ENCODE assay signal across 8 cellular contexts in genomic region chr12:46383654-46384450, GRCh38. TPM values are rescaled to one million over a fixed set of nuclear protein-coding genes. Genes with fewer than 3 reads are reported as not detected.
A peak's percentile ranks its signal among the peaks of the same experiment; 100 is the strongest.
DNase-seq lines count a peak whose midpoint lies in the region; ATAC-seq and TF ChIP-seq lines count a peak whose summit lies in the region.

No MANE protein-coding gene starts in this region.

- peak overlapping the region; percentile 92 for H3K27ac Mint-ChIP-seq in activated T-helper 1 cell treated with anti-CD3 and anti-CD28 coated beads, Interleukin-12 subunit alpha, Interleukin-12 subunit beta, Interleukin-2, Interleukin-4 antibody, amounts not matched to agents 30 ng/mL and 10 ng/mL and 1 ng/mL, durations not matched to agents 14 hours and 24 hours and 36 hours
- H3K27ac Mint-ChIP-seq in nephron progenitor cell: peak overlapping the region; percentile 46
- H3K27ac Mint-ChIP-seq in stimulated activated naive CD8-positive, alpha-beta T cell treated with anti-CD3 and anti-CD28 coated beads, Interleukin-15, amount 100 ng/mL, for 72 hours: peak overlapping the region; percentile 95 to 98

- CTCF ChIA-PET in BJ (lab: Yijun Ruan, JAX): interaction anchor here (0.9 to 1.4 kb wide), 2 partner anchors 115 to 291 kb away, joined by 3 read pairs; no protein-coding TSS in a partner anchor

- H3K9me3 ChIP-seq in OCI-LY3 (ENCODE audit: insufficient read depth, low read length) (no peaks in the 10 kb centered on the region), fibroblast of lung (ENCODE audit: control insufficient read depth, insufficient read depth, low read depth, low read length) (no peaks in the 10 kb centered on the region)

- peaks cover 30% of the 10 kb centered on the region for H3K79me2 ChIP-seq in OCI-LY3 (ENCODE audit: low read length)
- H3K79me2 ChIP-seq in fibroblast of lung (ENCODE audit: control insufficient read depth, insufficient read depth, low read length): peaks cover 29% of the 10 kb centered on the region

- H3K4me3 Mint-ChIP-seq in activated T-helper 1 cell treated with anti-CD3 and anti-CD28 coated beads, Interleukin-12 subunit alpha, Interleukin-12 subunit beta, Interleukin-2, Interleukin-4 antibody, amounts not matched to agents 30 ng/mL and 10 ng/mL and 1 ng/mL, durations not matched to agents 14 hours and 24 hours and 36 hours: peak overlapping the region; percentile 84
- peak overlapping the region; percentile 87 for H3K4me3 Mint-ChIP-seq in nephron progenitor cell
- peak overlapping the region; percentile 87 to 96 for H3K4me3 Mint-ChIP-seq in stimulated activated naive CD8-positive, alpha-beta T cell treated with anti-CD3 and anti-CD28 coated beads, Interleukin-15, amount 100 ng/mL, for 72 hours

- peak overlapping the region; percentile 96 for H3K9ac ChIP-seq in OCI-LY3 (ENCODE audit: low read length)
- H3K9ac ChIP-seq in fibroblast of lung (ENCODE audit: insufficient read depth, low read length): peak overlapping the region; percentile 83

- intact Hi-C loops in activated T-helper 1 cell treated with anti-CD3 and anti-CD28 coated beads, Interleukin-12 subunit alpha, Interleukin-12 subunit beta, Interleukin-2, Interleukin-4 antibody, amounts not matched to agents 30 ng/mL and 10 ng/mL and 1 ng/mL, durations not matched to agents 14 hours and 24 hours and 36 hours (cut with micrococcal nuclease): loop anchor here (1.0 to 10.0 kb wide), 11 partner anchors 12 to 1011 kb away; partner anchors contain the start of gene SLC38A2

- H3K4me2 ChIP-seq in OCI-LY3 (ENCODE audit: low read length) (peak overlapping the region; percentile 91), fibroblast of lung (ENCODE audit: extremely low read depth, insufficient read depth, low read length) (peak overlapping the region; percentile 93)

- TF ChIP-seq CTCF in BJ (IDR thresholded peaks at IDR 0.05; ENCODE audit: insufficient read depth, low read depth, low read length): no peak
- TF ChIP-seq CTCF in OCI-LY3 (IDR thresholded peaks at IDR 0.05; ENCODE audit: low read depth, low read length): peak; percentile 11; the same call in 1 of the 2 replicates
- peak in 1 of 2 donors; percentile 3 for TF ChIP-seq CTCF in fibroblast of lung (conservative IDR thresholded peaks at IDR 0.05 in 1 of 2, IDR thresholded peaks at IDR 0.05 in 1 of 2; ENCODE audit: low read depth in 1 of 2, low read length in 2 of 2)
- no peak for TF ChIP-seq CTCF in nephron progenitor cell (IDR thresholded peaks at IDR 0.05)

- H4K20me1 ChIP-seq in OCI-LY3 (ENCODE audit: insufficient read depth, low read length) (no peaks in the 10 kb centered on the region), fibroblast of lung (ENCODE audit: control insufficient read depth, extremely low read depth, insufficient read depth, low read length) (no peaks in the 10 kb centered on the region)

- ATAC-seq in GM19035 (IDR thresholded peaks at IDR 0.05; ENCODE audit: unreplicated experiment) (peak; percentile 42), HG03354 (IDR thresholded peaks at IDR 0.05; ENCODE audit: poor library complexity, severe bottlenecking, unreplicated experiment) (peak; percentile 52)
- peak; percentile 79 for ATAC-seq in stimulated activated naive CD8-positive, alpha-beta T cell treated with anti-CD3 and anti-CD28 coated beads, Interleukin-15, amount 100 ng/mL, for 72 hours

- H3K4me1 ChIP-seq in OCI-LY3 (ENCODE audit: low read length) (peaks cover 47% of the 10 kb centered on the region), fibroblast of lung (ENCODE audit: control insufficient read depth, extremely low read depth, insufficient read depth, low read length) (peaks cover 34% of the 10 kb centered on the region)

- no peaks in the 10 kb centered on the region for H3K36me3 ChIP-seq in BJ (ENCODE audit: control insufficient read depth, insufficient read depth, low read length)
- H3K36me3 ChIP-seq in OCI-LY3 (replicated peaks; ENCODE audit: low read depth, low read length): peaks cover 3% of the 10 kb centered on the region
- H3K36me3 ChIP-seq in fibroblast of lung (ENCODE audit: control insufficient read depth, insufficient read depth, low read length): peaks cover 2% of the 10 kb centered on the region

- H3K27ac ChIP-seq in OCI-LY3 (ENCODE audit: low read length) (peak overlapping the region; percentile 87), fibroblast of lung (ENCODE audit: insufficient read depth, low read length) (peak overlapping the region; percentile 98)

- H2AFZ ChIP-seq in OCI-LY3 (ENCODE audit: low read depth, low read length) (no peak overlapping the region), fibroblast of lung (ENCODE audit: low read length) (no peak overlapping the region)

- H3K27me3 Mint-ChIP-seq in activated T-helper 1 cell treated with anti-CD3 and anti-CD28 coated beads, Interleukin-12 subunit alpha, Interleukin-12 subunit beta, Interleukin-2, Interleukin-4 antibody, amounts not matched to agents 30 ng/mL and 10 ng/mL and 1 ng/mL, durations not matched to agents 14 hours and 24 hours and 36 hours (ENCODE audit: insufficient read depth): no peaks in the 10 kb centered on the region
- peaks cover 3% of the 10 kb centered on the region for H3K27me3 Mint-ChIP-seq in nephron progenitor cell (ENCODE audit: low read depth, poor library complexity)
- no peaks in the 10 kb centered on the region for H3K27me3 Mint-ChIP-seq in stimulated activated naive CD8-positive, alpha-beta T cell treated with anti-CD3 and anti-CD28 coated beads, Interleukin-15, amount 100 ng/mL, for 72 hours

- H3K4me1 Mint-ChIP-seq in activated T-helper 1 cell treated with anti-CD3 and anti-CD28 coated beads, Interleukin-12 subunit alpha, Interleukin-12 subunit beta, Interleukin-2, Interleukin-4 antibody, amounts not matched to agents 30 ng/mL and 10 ng/mL and 1 ng/mL, durations not matched to agents 14 hours and 24 hours and 36 hours (ENCODE audit: low read depth): peaks cover 54% of the 10 kb centered on the region
- peaks cover 48% of the 10 kb centered on the region for H3K4me1 Mint-ChIP-seq in nephron progenitor cell
- H3K4me1 Mint-ChIP-seq in stimulated activated naive CD8-positive, alpha-beta T cell treated with anti-CD3 and anti-CD28 coated beads, Interleukin-15, amount 100 ng/mL, for 72 hours: peaks cover 41% of the 10 kb centered on the region

- peaks cover 4% of the 10 kb centered on the region for H3K36me3 Mint-ChIP-seq in activated T-helper 1 cell treated with anti-CD3 and anti-CD28 coated beads, Interleukin-12 subunit alpha, Interleukin-12 subunit beta, Interleukin-2, Interleukin-4 antibody, amounts not matched to agents 30 ng/mL and 10 ng/mL and 1 ng/mL, durations not matched to agents 14 hours and 24 hours and 36 hours (ENCODE audit: low read depth)
- H3K36me3 Mint-ChIP-seq in nephron progenitor cell (ENCODE audit: low read depth): peaks cover 5% of the 10 kb centered on the region

- H3K27me3 ChIP-seq in BJ (ENCODE audit: control insufficient read depth, insufficient read depth, low read length) (no peaks in the 10 kb centered on the region), OCI-LY3 (ENCODE audit: low read depth, low read length) (no peaks in the 10 kb centered on the region), fibroblast of lung (ENCODE audit: control insufficient read depth, insufficient read depth, low read length) (no peaks in the 10 kb centered on the region)

- DNase-seq in BJ (ENCODE audit: low read depth) (peak; percentile 58), fibroblast of lung (ENCODE audit: low read depth in 2 of 2) (peak; percentile 94 to 98), nephron progenitor cell (no peak)
- peak; percentile 73 for DNase-seq in activated T-helper 1 cell treated with anti-CD3 and anti-CD28 coated beads, Interleukin-12 subunit alpha, Interleukin-12 subunit beta, Interleukin-2, Interleukin-4 antibody, amounts not matched to agents 30 ng/mL and 10 ng/mL and 1 ng/mL, durations not matched to agents 14 hours and 24 hours and 36 hours (ENCODE audit: low spot score)
- peak; percentile 81 to 84 for DNase-seq in stimulated activated naive CD8-positive, alpha-beta T cell treated with anti-CD3 and anti-CD28 coated beads, Interleukin-15, amount 100 ng/mL, for 72 hours

- peak overlapping the region; percentile 84 for H3K4me3 ChIP-seq in BJ (ENCODE audit: low read depth, low read length)
- peak overlapping the region; percentile 88 for H3K4me3 ChIP-seq in OCI-LY3 (ENCODE audit: low read length)
- H3K4me3 ChIP-seq in fibroblast of lung (replicated peaks in 1 of 4; ENCODE audit: control extremely low read depth in 1 of 4, insufficient read depth in 1 of 4, low read depth in 3 of 4, low read length in 4 of 4): peak overlapping the region; percentile 53 to 75 (median 66)

- POLR2A ChIA-PET in BJ (lab: Charles Lee): interaction anchor here (0.6 kb wide), 2 partner anchors 19 to 240 kb away, joined by 3 read pairs; no protein-coding TSS in a partner anchor

- no peaks in the 10 kb centered on the region for H3K9me3 Mint-ChIP-seq in activated T-helper 1 cell treated with anti-CD3 and anti-CD28 coated beads, Interleukin-12 subunit alpha, Interleukin-12 subunit beta, Interleukin-2, Interleukin-4 antibody, amounts not matched to agents 30 ng/mL and 10 ng/mL and 1 ng/mL, durations not matched to agents 14 hours and 24 hours and 36 hours
- H3K9me3 Mint-ChIP-seq in nephron progenitor cell: peaks cover 4% of the 10 kb centered on the region
- H3K9me3 Mint-ChIP-seq in stimulated activated naive CD8-positive, alpha-beta T cell treated with anti-CD3 and anti-CD28 coated beads, Interleukin-15, amount 100 ng/mL, for 72 hours: no peaks in the 10 kb centered on the region

RNA-seq across cellular contexts. Expression of gene SLC38A2, which starts 11.3 kb away (rescaled TPM):
- polyA plus RNA-seq in BJ (2011; rRNA removed) (472 and 596 TPM in 2 replicates), fibroblast of lung (644 and 940 TPM in 2 replicates)
- 293 and 317 TPM in 2 replicates for polyA minus RNA-seq in BJ (2011; rRNA and poly(A)+ RNA removed)
- total RNA-seq in activated T-helper 1 cell treated with anti-CD3 and anti-CD28 coated beads, Interleukin-12 subunit alpha, Interleukin-12 subunit beta, Interleukin-2, Interleukin-4 antibody, amounts not matched to agents 30 ng/mL and 10 ng/mL and 1 ng/mL, durations not matched to agents 14 hours and 24 hours and 36 hours: 157 and 161 TPM in 2 replicates
- 883 and 1,357 TPM in 2 replicates for total RNA-seq in fibroblast of lung
- polyA plus RNA-seq in fibroblast of lung (2012): 373 and 531 TPM in 2 replicates
- polyA minus RNA-seq in fibroblast of lung (ENCODE audit: low replicate concordance): 337 and 510 TPM in 2 replicates

Comparison
In these comparisons a context has a peak if more than half of its experiments do, and no peak if none do; other contexts are left out.
1. H3K27ac Mint-ChIP-seq: peak in every context shown above with its lines; median percentile 96 in stimulated activated naive CD8-positive, alpha-beta T cell treated with anti-CD3 and anti-CD28 coated beads, Interleukin-15, amount 100 ng/mL, for 72 hours; 92 in activated T-helper 1 cell treated with anti-CD3 and anti-CD28 coated beads, Interleukin-12 subunit alpha, Interleukin-12 subunit beta, Interleukin-2, Interleukin-4 antibody, amounts not matched to agents 30 ng/mL and 10 ng/mL and 1 ng/mL, durations not matched to agents 14 hours and 24 hours and 36 hours; 46 in nephron progenitor cell.